8 cellular contexts compared by ENCODE assay signal in genomic region chr3:15271785-15272381, GRCh38.
DNase-seq lines count a peak whose midpoint lies in the region; ATAC-seq and TF ChIP-seq lines count a peak whose summit lies in the region.

No MANE protein-coding gene starts in this region.

- H3K27ac Mint-ChIP-seq in activated CD4-positive, alpha-beta memory T cell treated with anti-CD3 and anti-CD28 coated beads, Interleukin-2, amount 10 ng/mL, durations not matched to agents 7 days and 5 days, result peak overlapping the region; percentile 75
- H3K27ac Mint-ChIP-seq in H9 (no peak overlapping the region; a peak in 2 of 7 replicates), nephron progenitor cell (no peak overlapping the region)

- H2BK5ac ChIP-seq in H9 (ENCODE audit: insufficient read length, low read length), result no peak overlapping the region

- no peak overlapping the region for H3K23ac ChIP-seq in H9 (ENCODE audit: insufficient read length, low read depth, low read length)

- H4K8ac ChIP-seq in H9 (replicated peaks; ENCODE audit: insufficient read length, low read depth, low read length), result no peak overlapping the region

- intact Hi-C loops in cardiac septum (cut with DNase I), result no loop called here

- H2AFZ ChIP-seq in H9 (ENCODE audit: low read length), result no peak overlapping the region

- no peak overlapping the region for H3K4me2 ChIP-seq in H9 (ENCODE audit: insufficient read depth, insufficient read length, low read length)

- POLR2A ChIA-PET in activated CD4-positive, alpha-beta memory T cell treated with anti-CD3 and anti-CD28 coated beads, Interleukin-2, amount 10 ng/mL, durations not matched to agents 7 days and 5 days (lab: Charles Lee), result interaction anchor here (0.7 to 5.3 kb wide), 8 partner anchors 12 to 107 kb away, joined by 3 to 44 read pairs (median 6); partner anchors contain the start of gene SH3BP5

- CTCF ChIA-PET in activated CD4-positive, alpha-beta memory T cell treated with anti-CD3 and anti-CD28 coated beads, Interleukin-2, amount 10 ng/mL, durations not matched to agents 7 days and 5 days (lab: Charles Lee), result interaction anchor here (0.6 to 9.3 kb wide), 8 partner anchors 18 to 132 kb away, joined by 3 to 209 read pairs (median 4); partner anchors contain the start of gene SH3BP5

- no peak overlapping the region for H3K18ac ChIP-seq in H9 (ENCODE audit: insufficient read length, low read depth, low read length)

- no peaks in the 10 kb centered on the region for H3K79me1 ChIP-seq in H9 (ENCODE audit: insufficient read depth, low read depth, low read length, poor library complexity, severe bottlenecking)

- peaks cover 51% of the 10 kb centered on the region for H3K36me3 Mint-ChIP-seq in activated CD4-positive, alpha-beta memory T cell treated with anti-CD3 and anti-CD28 coated beads, Interleukin-2, amount 10 ng/mL, durations not matched to agents 7 days and 5 days (ENCODE audit: low read depth)
- H3K36me3 Mint-ChIP-seq in H9 (ENCODE audit: insufficient read depth in 1 of 3, low read depth in 3 of 3), result no peaks in the 10 kb centered on the region
- no peaks in the 10 kb centered on the region for H3K36me3 Mint-ChIP-seq in nephron progenitor cell (ENCODE audit: low read depth)

- no peak overlapping the region for H2BK12ac ChIP-seq in H9 (ENCODE audit: insufficient read length, low read depth, low read length)

- H3K4me1 Mint-ChIP-seq in activated CD4-positive, alpha-beta memory T cell treated with anti-CD3 and anti-CD28 coated beads, Interleukin-2, amount 10 ng/mL, durations not matched to agents 7 days and 5 days, result peaks cover 79% of the 10 kb centered on the region
- H3K4me1 Mint-ChIP-seq in H9 (peaks cover 3 to 11% of the 10 kb centered on the region in 2 experiments; a peak in 3 of 4 replicates), nephron progenitor cell (peaks cover 16% of the 10 kb centered on the region)

- H3K9me3 ChIP-seq in H9 (ENCODE audit: control insufficient read depth, low read depth, low read length), result no peaks in the 10 kb centered on the region

- no peaks in the 10 kb centered on the region for H3K9me3 Mint-ChIP-seq in activated CD4-positive, alpha-beta memory T cell treated with anti-CD3 and anti-CD28 coated beads, Interleukin-2, amount 10 ng/mL, durations not matched to agents 7 days and 5 days
- H3K9me3 Mint-ChIP-seq in H9, result no peaks in the 10 kb centered on the region
- no peaks in the 10 kb centered on the region for H3K9me3 Mint-ChIP-seq in nephron progenitor cell

- H4K91ac ChIP-seq in H9 (ENCODE audit: insufficient read length, low read depth, low read length), result no peak overlapping the region

- H3K27me3 ChIP-seq in H9 (ENCODE audit: insufficient read depth, low read length), result no peaks in the 10 kb centered on the region

- ATAC-seq in GM19395 (IDR thresholded peaks at IDR 0.05; ENCODE audit: unreplicated experiment) (peak; percentile 70), HG03521 (IDR thresholded peaks at IDR 0.05; ENCODE audit: unreplicated experiment) (peak; percentile 47)

- no peaks in the 10 kb centered on the region for H3K23me2 ChIP-seq in H9 (ENCODE audit: insufficient read length, low read depth, low read length, poor library complexity, severe bottlenecking)

- no peak overlapping the region for H2BK20ac ChIP-seq in H9 (ENCODE audit: low read depth, low read length, poor library complexity, severe bottlenecking)

- no peak overlapping the region for H4K5ac ChIP-seq in H9 (ENCODE audit: insufficient read length, low read depth, low read length)

- DNase-seq in activated CD4-positive, alpha-beta memory T cell treated with anti-CD3 and anti-CD28 coated beads, Interleukin-2, amount 10 ng/mL, durations not matched to agents 7 days and 5 days, result peak; percentile 86
- DNase-seq in cardiac septum (ENCODE audit: low spot score), result peak; percentile 91
- DNase-seq in stimulated activated CD8-positive, alpha-beta memory T cell treated with anti-CD3 and anti-CD28 coated beads, Interleukin-12 subunit alpha, Interleukin-12 subunit beta, amount 100 ng/mL, for 24 hours (ENCODE audit: extremely low read depth), result peak; percentile 43
- DNase-seq in H9, result no peak
- DNase-seq in nephron progenitor cell, result no peak
- no peak for DNase-seq in DMS79 (lab: John Stamatoyannopoulos, UW)

- WGBS in H9 (ENCODE audit: extremely low coverage, insufficient read length, low lambda C conversion rate), result no CpG with 5 or more reads among the region's 14 CpGs

- H2AK5ac ChIP-seq in H9 (ENCODE audit: insufficient read length, low read length), result no peak overlapping the region

- no peak overlapping the region for H3K27ac ChIP-seq in H9 (ENCODE audit: insufficient read length, low read depth, low read length)

- no peak overlapping the region for H3T11ph ChIP-seq in H9 (ENCODE audit: low read length)

- peak overlapping the region; percentile 52 for H3K4me3 Mint-ChIP-seq in activated CD4-positive, alpha-beta memory T cell treated with anti-CD3 and anti-CD28 coated beads, Interleukin-2, amount 10 ng/mL, durations not matched to agents 7 days and 5 days
- H3K4me3 Mint-ChIP-seq in H9, result no peak overlapping the region
- no peak overlapping the region for H3K4me3 Mint-ChIP-seq in nephron progenitor cell

- H3K4me1 ChIP-seq in H9 (ENCODE audit: insufficient read depth, low read length), result no peaks in the 10 kb centered on the region

- H3K4ac ChIP-seq in H9 (ENCODE audit: low read depth, low read length), result no peak overlapping the region

- H4K20me1 ChIP-seq in H9 (ENCODE audit: control insufficient read depth, insufficient read depth, insufficient read length), result no peaks in the 10 kb centered on the region

- H2BK120ac ChIP-seq in H9 (ENCODE audit: low read depth, low read length, poor library complexity, severe bottlenecking), result no peak overlapping the region

- H3K27me3 Mint-ChIP-seq in activated CD4-positive, alpha-beta memory T cell treated with anti-CD3 and anti-CD28 coated beads, Interleukin-2, amount 10 ng/mL, durations not matched to agents 7 days and 5 days, result no peaks in the 10 kb centered on the region
- no peaks in the 10 kb centered on the region for H3K27me3 Mint-ChIP-seq in H9 (ENCODE audit: low read depth)
- H3K27me3 Mint-ChIP-seq in nephron progenitor cell (ENCODE audit: low read depth, poor library complexity), result peaks cover 3% of the 10 kb centered on the region

- H3K9ac ChIP-seq in H9 (ENCODE audit: extremely low read depth, insufficient read length, low read length), result no peak overlapping the region

- no peak overlapping the region for H3K14ac ChIP-seq in H9 (ENCODE audit: insufficient read depth, low read length)

- no peak overlapping the region for H2BK15ac ChIP-seq in H9 (ENCODE audit: low read depth, low read length)

- TF ChIP-seq CTCF in H9 (conservative IDR thresholded peaks at IDR 0.05) (no peak), nephron progenitor cell (IDR thresholded peaks at IDR 0.05) (no peak)

- H3K56ac ChIP-seq in H9 (ENCODE audit: insufficient read length, low read depth, low read length), result no peak overlapping the region

- H3K79me2 ChIP-seq in H9 (ENCODE audit: insufficient read depth, low read length), result no peaks in the 10 kb centered on the region

Comparison
In these comparisons a context has a peak if more than half of its experiments do, and no peak if none do; other contexts are left out.
1. DNase-seq: peak in activated CD4-positive, alpha-beta memory T cell treated with anti-CD3 and anti-CD28 coated beads, Interleukin-2, amount 10 ng/mL, durations not matched to agents 7 days and 5 days (single experiment), cardiac septum (single experiment) and stimulated activated CD8-positive, alpha-beta memory T cell treated with anti-CD3 and anti-CD28 coated beads, Interleukin-12 subunit alpha, Interleukin-12 subunit beta, amount 100 ng/mL, for 24 hours (single experiment); none in H9 (single experiment), nephron progenitor cell (single experiment) and DMS79 (single experiment).